9 cellular contexts compared by ENCODE assay signal in genomic region chr3:69791919-69792399, GRCh38. TPM values are rescaled to one million over a fixed set of nuclear protein-coding genes. Genes with fewer than 3 reads are reported as not detected.
DNase-seq lines count a peak whose midpoint lies in the region; ATAC-seq lines count a peak whose summit lies in the region.
"Had no signal": no experiment of that assay in that cellular context is flagged by ENCODE, and none has a peak within 500 bp of the region (broad histone marks: within the 10 kb centered on the region; RNA-seq: fewer than 3 reads in every experiment).

No MANE protein-coding gene starts in this region.

- no peak overlapping the region for H3K4me3 Mint-ChIP-seq in T-helper 17 cell
- no peak overlapping the region for H3K4me3 Mint-ChIP-seq in activated naive CD4-positive, alpha-beta T cell treated with anti-CD3 and anti-CD28 coated beads for 36 hours

- peak; percentile 31 for DNase-seq in AG08395 (ENCODE audit: low spot score)
- peak; percentile 35 for DNase-seq in KBM-7
- peak in 3 of 61 donors; percentile 4 to 18 (median 6) for DNase-seq in caudate nucleus (lab: John Stamatoyannopoulos, UW)
- DNase-seq in mesenchymal stem cell: peak; percentile 81
- no peak for DNase-seq in T-helper 17 cell
- no peak for DNase-seq in NCI-H2081 treated with DMSO at 0.1 percent for 48 hours (lab: John Stamatoyannopoulos, UW)
- no peak for DNase-seq in activated naive CD4-positive, alpha-beta T cell treated with anti-CD3 and anti-CD28 coated beads for 36 hours
- no peak for DNase-seq in NCI-H446 (lab: John Stamatoyannopoulos, UW)

- no peak for ATAC-seq in T-helper 17 cell

- H2BK120ac ChIP-seq in mesenchymal stem cell (ENCODE audit: low read depth, low read length): no peak overlapping the region

- no peak overlapping the region for H4K91ac ChIP-seq in mesenchymal stem cell (ENCODE audit: low read length)

- H4K8ac ChIP-seq in mesenchymal stem cell (ENCODE audit: low read length): no peak overlapping the region

- no peak overlapping the region for H2AFZ ChIP-seq in mesenchymal stem cell (ENCODE audit: low read depth, low read length)

- H3K27me3 ChIP-seq in mesenchymal stem cell (ENCODE audit: control insufficient read depth in 1 of 2, insufficient read depth in 1 of 2, low read length in 2 of 2): no peaks in the 10 kb centered on the region
- H3K27me3 ChIP-seq: SJCRH30 had no signal

- H3K79me1 ChIP-seq in mesenchymal stem cell (replicated peaks; ENCODE audit: low read length, poor library complexity, severe bottlenecking): peaks cover 9% of the 10 kb centered on the region

- peak overlapping the region in 1 of 2 experiments; percentile 64 for H2BK12ac ChIP-seq in mesenchymal stem cell (ENCODE audit: low read length in 2 of 2)

- no peak overlapping the region for H2BK5ac ChIP-seq in mesenchymal stem cell (ENCODE audit: low read depth, low read length, poor library complexity, severe bottlenecking)

- H3K4me1 ChIP-seq in mesenchymal stem cell (ENCODE audit: control insufficient read depth, insufficient read depth, low read depth, low read length): peaks cover 5% of the 10 kb centered on the region

- intact Hi-C loops in activated naive CD4-positive, alpha-beta T cell treated with anti-CD3 and anti-CD28 coated beads for 36 hours (cut with micrococcal nuclease): no loop called here

- CTCF ChIA-PET in activated naive CD4-positive, alpha-beta T cell treated with anti-CD3 and anti-CD28 coated beads for 36 hours (lab: Charles Lee): interaction anchor here (0.6 kb wide), 1 partner anchor 731 kb away, joined by 3 read pairs; no protein-coding TSS in a partner anchor

- H3K4me1 Mint-ChIP-seq in T-helper 17 cell: no peaks in the 10 kb centered on the region
- H3K4me1 Mint-ChIP-seq in activated naive CD4-positive, alpha-beta T cell treated with anti-CD3 and anti-CD28 coated beads for 36 hours (ENCODE audit: low read depth): no peaks in the 10 kb centered on the region

- no peaks in the 10 kb centered on the region for H3K36me3 Mint-ChIP-seq in T-helper 17 cell (ENCODE audit: low read depth)
- H3K36me3 Mint-ChIP-seq in activated naive CD4-positive, alpha-beta T cell treated with anti-CD3 and anti-CD28 coated beads for 36 hours (ENCODE audit: low read depth): no peaks in the 10 kb centered on the region

- H3K9me3 ChIP-seq in mesenchymal stem cell (ENCODE audit: control insufficient read depth, low read length): no peaks in the 10 kb centered on the region
- no peaks in the 10 kb centered on the region for H3K9me3 ChIP-seq in T-helper 17 cell (ENCODE audit: control insufficient read depth, low read length, poor library complexity, severe bottlenecking)
- H3K9me3 ChIP-seq: SJCRH30 had no signal

- H3K36me3 ChIP-seq in mesenchymal stem cell (ENCODE audit: control insufficient read depth in 1 of 2, insufficient read depth in 2 of 2, low read depth in 1 of 2, low read length in 2 of 2): peaks cover 0 to 3% of the 10 kb centered on the region in 2 experiments
- H3K36me3 ChIP-seq: SJCRH30 had no signal

- H2BK15ac ChIP-seq in mesenchymal stem cell (ENCODE audit: low read depth, poor library complexity, severe bottlenecking): no peak overlapping the region

- H3K9me3 Mint-ChIP-seq in activated naive CD4-positive, alpha-beta T cell treated with anti-CD3 and anti-CD28 coated beads for 36 hours: no peaks in the 10 kb centered on the region

- H3K27ac ChIP-seq in caudate nucleus (ENCODE audit: low read depth, low read length) (peak overlapping the region; percentile 28), mesenchymal stem cell (ENCODE audit: low read length, poor library complexity, severe bottlenecking) (peak overlapping the region; percentile 44)
- H3K27ac ChIP-seq: SJCRH30 had no signal

- peak overlapping the region; percentile 76 for H3K9ac ChIP-seq in mesenchymal stem cell (ENCODE audit: low read length)

- peak overlapping the region in 1 of 2 experiments; percentile 60 for H3K4me3 ChIP-seq in mesenchymal stem cell (ENCODE audit: insufficient read depth in 1 of 2, low read depth in 1 of 2, low read length in 2 of 2)
- H3K4me3 ChIP-seq: SJCRH30 had no signal

- H3K4ac ChIP-seq in mesenchymal stem cell (ENCODE audit: low read depth in 1 of 2, low read length in 2 of 2): no peak overlapping the region

- H3K23ac ChIP-seq in mesenchymal stem cell (ENCODE audit: low read length in 2 of 2): no peak overlapping the region

- H3K27ac Mint-ChIP-seq in T-helper 17 cell: no peak overlapping the region
- H3K27ac Mint-ChIP-seq in activated naive CD4-positive, alpha-beta T cell treated with anti-CD3 and anti-CD28 coated beads for 36 hours: no peak overlapping the region

- no peak overlapping the region for H3K14ac ChIP-seq in mesenchymal stem cell (ENCODE audit: low read length in 2 of 2)

- H3K18ac ChIP-seq in mesenchymal stem cell (ENCODE audit: low read depth in 1 of 2, low read length in 2 of 2): peak overlapping the region in 1 of 2 experiments; percentile 5

- H2AK5ac ChIP-seq in mesenchymal stem cell (ENCODE audit: low read length, severe bottlenecking): no peak overlapping the region

- no peaks in the 10 kb centered on the region for H3K27me3 Mint-ChIP-seq in T-helper 17 cell
- H3K27me3 Mint-ChIP-seq in activated naive CD4-positive, alpha-beta T cell treated with anti-CD3 and anti-CD28 coated beads for 36 hours (ENCODE audit: low read depth): no peaks in the 10 kb centered on the region

- in situ Hi-C loops in KBM-7 (cut with MboI; ENCODE audit: low pct_unique_long_range_greater_than_20kb, low sequenced_read_pairs): no loop called here

- WGBS in mesenchymal stem cell: 28% methylated on average over 3 of the region's 3 CpGs

- no peak overlapping the region for H3K4me2 ChIP-seq in mesenchymal stem cell (ENCODE audit: low read length, poor library complexity, severe bottlenecking)

RNA-seq across cellular contexts. Expression of gene MITF, which starts 52.7 kb away (rescaled TPM):
- 20.7 TPM for polyA plus RNA-seq in mesenchymal stem cell (2013, experiment 1 of 2)
- polyA plus RNA-seq in mesenchymal stem cell (2013, experiment 2 of 2): 20.9 TPM
- 1 to 10 TPM in 1 of 2 donors, under 1 TPM in 1; 0.50 to 3.8 TPM for total RNA-seq in T-helper 17 cell
- total RNA-seq in activated naive CD4-positive, alpha-beta T cell treated with anti-CD3 and anti-CD28 coated beads for 36 hours: not detected

Comparison
In these comparisons a context has a peak if more than half of its experiments do, and no peak if none do; other contexts are left out.
1. DNase-seq: peak in AG08395 (single experiment), KBM-7 (single experiment) and mesenchymal stem cell (single experiment); none in T-helper 17 cell (0 of 3), NCI-H2081 treated with DMSO at 0.1 percent for 48 hours (single experiment), activated naive CD4-positive, alpha-beta T cell treated with anti-CD3 and anti-CD28 coated beads for 36 hours (single experiment) and NCI-H446 (0 of 2).